ENCODE assay signal across 8 cellular contexts in genomic region chr19:6738726-6739389, GRCh38. TPM values are rescaled to one million over a fixed set of nuclear protein-coding genes. Genes with fewer than 3 reads are reported as not detected.
DNase-seq lines count a peak whose midpoint lies in the region; ATAC-seq and TF ChIP-seq lines count a peak whose summit lies in the region.

No MANE protein-coding gene starts in this region.

- DNase-seq in COLO668 (lab: John Stamatoyannopoulos, UW; ENCODE audit: unreplicated experiment) = peak; percentile 50
- DNase-seq in NCI-H774 (lab: John Stamatoyannopoulos, UW) = peak; percentile 54
- no peak for DNase-seq in astrocyte of the cerebellum (ENCODE audit: low read depth)
- no peak for DNase-seq in kidney epithelial cell (ENCODE audit: low read depth)
- DNase-seq in stimulated activated naive B cell treated with anti-CD40 and anti-IgM and Interleukin-4, amounts not matched to agents 10 μg/mL and 1 μg/mL and 100 μg/mL, for 72 hours = no peak
- no peak for DNase-seq in foreskin melanocyte
- no peak for DNase-seq in dedifferentiated amniotic fluid mesenchymal stem cell (ENCODE audit: extremely low spot score)

- H3K4me1 Mint-ChIP-seq in stimulated activated naive B cell treated with anti-CD40 and anti-IgM and Interleukin-4, amounts not matched to agents 10 μg/mL and 1 μg/mL and 100 μg/mL, for 72 hours = peaks cover 36 to 60% of the 10 kb centered on the region in 2 donors

- H3K27me3 Mint-ChIP-seq in stimulated activated naive B cell treated with anti-CD40 and anti-IgM and Interleukin-4, amounts not matched to agents 10 μg/mL and 1 μg/mL and 100 μg/mL, for 72 hours = no peaks in the 10 kb centered on the region

- H3K36me3 Mint-ChIP-seq in stimulated activated naive B cell treated with anti-CD40 and anti-IgM and Interleukin-4, amounts not matched to agents 10 μg/mL and 1 μg/mL and 100 μg/mL, for 72 hours = peaks cover 18 to 34% of the 10 kb centered on the region in 2 donors

- peak overlapping the region; percentile 98 for H3K27ac Mint-ChIP-seq in stimulated activated naive B cell treated with anti-CD40 and anti-IgM and Interleukin-4, amounts not matched to agents 10 μg/mL and 1 μg/mL and 100 μg/mL, for 72 hours

- in situ Hi-C loops in astrocyte of the cerebellum (cut with HindIII; ENCODE audit: low sequenced_read_pairs) = no loop called here

- peak overlapping the region; percentile 89 to 90 for H3K4me3 Mint-ChIP-seq in stimulated activated naive B cell treated with anti-CD40 and anti-IgM and Interleukin-4, amounts not matched to agents 10 μg/mL and 1 μg/mL and 100 μg/mL, for 72 hours

- peaks cover 4% of the 10 kb centered on the region for H3K36me3 ChIP-seq in kidney epithelial cell (ENCODE audit: control insufficient read depth, insufficient read depth, low read length)

- no peak for ATAC-seq in stimulated activated naive B cell treated with anti-CD40 and anti-IgM and Interleukin-4, amounts not matched to agents 10 μg/mL and 1 μg/mL and 100 μg/mL, for 72 hours (replicated peaks)
- no peak for ATAC-seq in GM18519 (IDR thresholded peaks at IDR 0.05; ENCODE audit: low FRiP score, unreplicated experiment)

- H3K4me3 ChIP-seq in astrocyte of the cerebellum (ENCODE audit: low read depth, low read length) (peak overlapping the region; percentile 27), kidney epithelial cell (ENCODE audit: low read depth, low read length) (peak overlapping the region; percentile 35)

- TF ChIP-seq CTCF in astrocyte of the cerebellum (IDR thresholded peaks at IDR 0.05; ENCODE audit: low read depth, low read length, missing control alignments) = no peak
- no peak for TF ChIP-seq CTCF in kidney epithelial cell (IDR thresholded peaks at IDR 0.05; ENCODE audit: insufficient read depth, low read length, poor library complexity, severe bottlenecking)

- H3K27me3 ChIP-seq in kidney epithelial cell (ENCODE audit: control insufficient read depth, insufficient read depth, low read length) = no peaks in the 10 kb centered on the region

- no peaks in the 10 kb centered on the region for H3K9me3 Mint-ChIP-seq in stimulated activated naive B cell treated with anti-CD40 and anti-IgM and Interleukin-4, amounts not matched to agents 10 μg/mL and 1 μg/mL and 100 μg/mL, for 72 hours

RNA-seq across cellular contexts. Expression of gene TRIP10, which starts 0.6 kb away (rescaled TPM):
- total RNA-seq in kidney epithelial cell = 31.2 and 35.2 TPM in 2 replicates

RNA-seq across cellular contexts. Expression of gene GPR108, which starts 1.5 kb away (rescaled TPM):
- total RNA-seq in kidney epithelial cell = 59.9 and 66.6 TPM in 2 replicates

RNA-seq across cellular contexts. Expression of gene C3, which starts 18.4 kb away (rescaled TPM):
- total RNA-seq in kidney epithelial cell = 58.5 and 61.8 TPM in 2 replicates

RNA-seq across cellular contexts. Expression of gene SH2D3A, which starts 28.4 kb away (rescaled TPM):
- total RNA-seq in kidney epithelial cell = 40.0 and 45.8 TPM in 2 replicates

RNA-seq across cellular contexts. Expression of gene VAV1, which starts 33.6 kb away (rescaled TPM):
- total RNA-seq in kidney epithelial cell = 0.27 and 0.50 TPM in 2 replicates

Comparison
In these comparisons a context has a peak if more than half of its experiments do, and no peak if none do; other contexts are left out.
1. DNase-seq: peak in COLO668 (single experiment) and NCI-H774 (single experiment); none in astrocyte of the cerebellum (single experiment), kidney epithelial cell (single experiment), stimulated activated naive B cell treated with anti-CD40 and anti-IgM and Interleukin-4, amounts not matched to agents 10 μg/mL and 1 μg/mL and 100 μg/mL, for 72 hours (single experiment), foreskin melanocyte (single experiment) and dedifferentiated amniotic fluid mesenchymal stem cell (single experiment).